ENCODE assay signal across 8 cellular contexts in genomic region chr2:189179607-189179979, GRCh38. TPM values are rescaled to one million over a fixed set of nuclear protein-coding genes. Genes with fewer than 3 reads are reported as not detected.
DNase-seq lines count a peak whose midpoint lies in the region; ATAC-seq lines count a peak whose summit lies in the region.

COL5A2 (minus strand) TSS chr2:189179761; CDS start chr2:189179604, 157 bp downstream.

- no peaks in the 10 kb centered on the region for H3K4me1 ChIP-seq in urinary bladder (ENCODE audit: insufficient read depth)

- H3K36me3 ChIP-seq in MG63, result peaks cover 23% of the 10 kb centered on the region
- no peaks in the 10 kb centered on the region for H3K36me3 ChIP-seq in urinary bladder (ENCODE audit: insufficient read depth)

- 2% methylated on average over 5 of the region's 5 CpGs for WGBS in urinary bladder

- DNase-seq in A172 (ENCODE audit: low spot score), result peak; percentile 93
- DNase-seq in MG63, result peak; percentile 76
- peak; percentile 15 for DNase-seq in medulla oblongata (ENCODE audit: extremely low spot score)

- ATAC-seq in GM21367 (IDR thresholded peaks at IDR 0.05; ENCODE audit: unreplicated experiment) (no peak), HG03139 (IDR thresholded peaks at IDR 0.05; ENCODE audit: unreplicated experiment) (no peak), GM18519 (IDR thresholded peaks at IDR 0.05; ENCODE audit: low FRiP score, unreplicated experiment) (no peak)

- peak within 1 kb of the TSS; percentile 50 for H3K27ac ChIP-seq in urinary bladder (ENCODE audit: low read depth)

- peaks cover 3% of the 10 kb centered on the region; the same call in 1 of the 2 replicates for H3K9me3 ChIP-seq in MG63

- H3K4me3 ChIP-seq in MG63, result peak within 1 kb of the TSS; percentile 67
- H3K4me3 ChIP-seq in urinary bladder (ENCODE audit: low read depth, low read length), result peak within 1 kb of the TSS; percentile 57

- no peaks in the 10 kb centered on the region for H3K27me3 ChIP-seq in MG63

- in situ Hi-C loops in endometrial microvascular endothelial cells (cut with HindIII; ENCODE audit: inconsistent ontology term, low pct_unique_long_range_greater_than_20kb, low sequenced_read_pairs), result no loop called here

RNA-seq across cellular contexts. Expression of gene COL5A2, which starts in this region (rescaled TPM):
- total RNA-seq in A172 (2014; rRNA removed; shearing (Covaris generic)), result 955 and 1,017 TPM in 2 replicates
- total RNA-seq in MG63 (2014; rRNA removed; shearing (Covaris generic); ENCODE audit: low replicate concordance), result 488 and 513 TPM in 2 replicates
- total RNA-seq in endometrial microvascular endothelial cells (ENCODE audit: inconsistent ontology term) (41.6 TPM), urinary bladder (964 TPM)
- polyA plus RNA-seq in urinary bladder, result 112 TPM

Comparison
In these comparisons a context has a peak if more than half of its experiments do, and no peak if none do; other contexts are left out.
1. RNA of gene COL5A2 (total RNA-seq): 964 TPM in urinary bladder (single experiment), 955 to 1,017 TPM in A172 and 488 to 513 TPM in MG63; 41.6 TPM in endometrial microvascular endothelial cells (single experiment); every median in the first group is over 10 times any median in the second.
2. DNase-seq: peak in every context shown above with its lines; median percentile 93 in A172; 76 in MG63; 15 in medulla oblongata.